In the genomic region with DNA sequence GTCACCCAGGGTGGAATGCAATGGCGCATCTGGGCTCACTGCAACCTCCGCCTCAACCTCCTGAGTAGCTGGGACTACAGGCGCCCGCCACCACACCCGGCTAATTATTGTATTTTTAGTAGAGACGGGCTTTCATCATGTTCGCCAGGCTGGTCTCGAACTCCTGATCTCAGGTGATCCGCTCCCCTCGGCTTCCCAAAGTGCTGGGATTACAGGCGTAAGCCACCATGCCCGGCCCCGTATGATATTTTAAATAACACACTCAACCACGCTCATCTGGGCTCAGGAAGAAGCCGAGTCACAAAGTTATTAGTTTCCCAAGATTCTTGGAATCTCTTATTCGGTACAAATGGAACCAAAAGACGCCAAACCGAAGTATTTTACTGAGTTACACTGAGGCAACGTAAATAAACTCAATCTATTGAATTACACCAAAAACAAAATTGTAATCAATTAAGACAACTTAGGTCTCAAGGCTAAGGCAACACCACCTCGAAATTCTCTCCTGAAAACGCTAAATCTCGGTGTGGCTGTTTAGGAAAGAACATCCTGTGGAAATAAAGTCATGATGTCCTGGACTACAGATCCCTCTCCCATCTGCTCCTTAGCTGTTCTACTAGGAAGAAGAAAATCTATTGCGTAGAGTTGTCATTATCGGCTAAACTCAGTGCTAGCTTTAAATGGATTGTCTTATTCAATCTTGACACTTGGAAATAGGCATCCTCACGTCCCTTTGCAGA, we compare ENCODE assay signal across 1 cellular context.
A peak's percentile ranks its signal among the peaks of the same experiment; 100 is the strongest.
TF ChIP-seq lines count a peak whose summit lies in the region.

No MANE protein-coding gene starts in this region.

TF ChIP-seq in GM12878, 131 proteins besides CTCF, POLR2A, EP300 and RAD21:
- TF ChIP-seq, protein P1, sequence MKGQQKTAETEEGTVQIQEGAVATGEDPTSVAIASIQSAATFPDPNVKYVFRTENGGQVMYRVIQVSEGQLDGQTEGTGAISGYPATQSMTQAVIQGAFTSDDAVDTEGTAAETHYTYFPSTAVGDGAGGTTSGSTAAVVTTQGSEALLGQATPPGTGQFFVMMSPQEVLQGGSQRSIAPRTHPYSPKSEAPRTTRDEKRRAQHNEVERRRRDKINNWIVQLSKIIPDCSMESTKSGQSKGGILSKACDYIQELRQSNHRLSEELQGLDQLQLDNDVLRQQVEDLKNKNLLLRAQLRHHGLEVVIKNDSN (IDR thresholded peaks at IDR 0.05; ENCODE audit: borderline replicate concordance, extremely low read length, insufficient read depth, low read depth, low read length): no peak
- TF ChIP-seq, protein P2, sequence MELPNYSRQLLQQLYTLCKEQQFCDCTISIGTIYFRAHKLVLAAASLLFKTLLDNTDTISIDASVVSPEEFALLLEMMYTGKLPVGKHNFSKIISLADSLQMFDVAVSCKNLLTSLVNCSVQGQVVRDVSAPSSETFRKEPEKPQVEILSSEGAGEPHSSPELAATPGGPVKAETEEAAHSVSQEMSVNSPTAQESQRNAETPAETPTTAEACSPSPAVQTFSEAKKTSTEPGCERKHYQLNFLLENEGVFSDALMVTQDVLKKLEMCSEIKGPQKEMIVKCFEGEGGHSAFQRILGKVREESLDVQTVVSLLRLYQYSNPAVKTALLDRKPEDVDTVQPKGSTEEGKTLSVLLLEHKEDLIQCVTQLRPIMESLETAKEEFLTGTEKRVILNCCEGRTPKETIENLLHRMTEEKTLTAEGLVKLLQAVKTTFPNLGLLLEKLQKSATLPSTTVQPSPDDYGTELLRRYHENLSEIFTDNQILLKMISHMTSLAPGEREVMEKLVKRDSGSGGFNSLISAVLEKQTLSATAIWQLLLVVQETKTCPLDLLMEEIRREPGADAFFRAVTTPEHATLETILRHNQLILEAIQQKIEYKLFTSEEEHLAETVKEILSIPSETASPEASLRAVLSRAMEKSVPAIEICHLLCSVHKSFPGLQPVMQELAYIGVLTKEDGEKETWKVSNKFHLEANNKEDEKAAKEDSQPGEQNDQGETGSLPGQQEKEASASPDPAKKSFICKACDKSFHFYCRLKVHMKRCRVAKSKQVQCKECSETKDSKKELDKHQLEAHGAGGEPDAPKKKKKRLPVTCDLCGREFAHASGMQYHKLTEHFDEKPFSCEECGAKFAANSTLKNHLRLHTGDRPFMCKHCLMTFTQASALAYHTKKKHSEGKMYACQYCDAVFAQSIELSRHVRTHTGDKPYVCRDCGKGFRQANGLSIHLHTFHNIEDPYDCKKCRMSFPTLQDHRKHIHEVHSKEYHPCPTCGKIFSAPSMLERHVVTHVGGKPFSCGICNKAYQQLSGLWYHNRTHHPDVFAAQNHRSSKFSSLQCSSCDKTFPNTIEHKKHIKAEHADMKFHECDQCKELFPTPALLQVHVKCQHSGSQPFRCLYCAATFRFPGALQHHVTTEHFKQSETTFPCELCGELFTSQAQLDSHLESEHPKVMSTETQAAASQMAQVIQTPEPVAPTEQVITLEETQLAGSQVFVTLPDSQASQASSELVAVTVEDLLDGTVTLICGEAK (IDR thresholded peaks at IDR 0.05; ENCODE audit: borderline replicate concordance): 0 out of 2 replicates have a peak, but pooled peaks have one; percentile 16
